In genomic region chr2:237026981-237027711, GRCh38 we compare ENCODE assay signal across 1 cellular context.
TF ChIP-seq lines count a peak whose summit lies in the region.

No MANE protein-coding gene starts in this region.

TF ChIP-seq in GM23338, 12 proteins besides CTCF, POLR2A, EP300 and RAD21 (continued from another document):
- TF ChIP-seq ZNF462 (CRISPR knock-in tag; IDR thresholded peaks at IDR 0.05): no peak
- no peak for TF ChIP-seq EZH2phosphoT487 (IDR thresholded peaks at IDR 0.05; ENCODE audit: unreplicated experiment)
- TF ChIP-seq REST (IDR thresholded peaks at IDR 0.05; ENCODE audit: unreplicated experiment): no peak
- TF ChIP-seq ZNF331 (CRISPR knock-in tag; IDR thresholded peaks at IDR 0.05; ENCODE audit: low read depth): no peak
- no peak for TF ChIP-seq POLR2AphosphoS5 (IDR thresholded peaks at IDR 0.05; ENCODE audit: low read depth)
- no peak for TF ChIP-seq EZH2 (IDR thresholded peaks at IDR 0.05; ENCODE audit: low read depth, unreplicated experiment)
